22 cellular contexts compared by ENCODE assay signal in genomic region chr10:23359692-23360380, GRCh38. TPM values are rescaled to one million over a fixed set of nuclear protein-coding genes. Genes with fewer than 3 reads are reported as not detected.
A peak's percentile ranks its signal among the peaks of the same experiment; 100 is the strongest.
DNase-seq lines count a peak whose midpoint lies in the region; ATAC-seq, FAIRE-seq and TF ChIP-seq lines count a peak whose summit lies in the region.
"Had no signal": no experiment of that assay in that cellular context is flagged by ENCODE, and none has a peak within 500 bp of the region (broad histone marks: within the 10 kb centered on the region; RNA-seq: fewer than 3 reads in every experiment).

No MANE protein-coding gene starts in this region.

- no peak for FAIRE-seq in kidney (lab: Jason Lieb, UNC)
- FAIRE-seq: A204.1, D721Med, G401.6, GM18507 had no signal

- intact Hi-C loops in Right ventricle myocardium superior (cut with DNase I), result loop anchor here (5.0 kb wide), 1 partner anchor 82 kb away; no protein-coding TSS in a partner anchor
- intact Hi-C loops in left ventricle myocardium superior (cut with micrococcal nuclease), result no loop called here
- intact Hi-C loops in kidney (cut with DNase I), result no loop called here

- peaks cover 3% of the 10 kb centered on the region for H3K27me3 Mint-ChIP-seq in chondrocyte (ENCODE audit: low read depth)
- H3K27me3 Mint-ChIP-seq: CD8-positive, alpha-beta memory T cell had no signal

- TF ChIP-seq CTCF in right atrium auricular region (IDR thresholded peaks at IDR 0.05) (no peak), epithelial cell of esophagus (IDR thresholded peaks at IDR 0.05; ENCODE audit: insufficient read depth, low read depth, low read length, missing control alignments) (no peak), kidney (IDR thresholded peaks at IDR 0.05; ENCODE audit: borderline replicate concordance, extremely low read depth, insufficient read depth) (no peak), chondrocyte (IDR thresholded peaks at IDR 0.05) (no peak)

- H3K27ac ChIP-seq in right atrium auricular region (no peak overlapping the region), kidney (ENCODE audit: low read depth in 2 of 2, low read length in 2 of 2) (peak overlapping the region in 1 of 2 donors; percentile 44)
- H3K27ac ChIP-seq: BLaER1, GM23248, HL-60 had no signal

- no peaks in the 10 kb centered on the region for H3K27me3 ChIP-seq in right atrium auricular region
- H3K27me3 ChIP-seq: BLaER1 had no signal

- H3K36me3 Mint-ChIP-seq in chondrocyte (ENCODE audit: low read depth), result no peaks in the 10 kb centered on the region
- H3K36me3 Mint-ChIP-seq: CD8-positive, alpha-beta memory T cell had no signal

- H3K36me3 ChIP-seq in right atrium auricular region (no peaks in the 10 kb centered on the region), kidney (ENCODE audit: control insufficient read depth in 1 of 2, insufficient read depth in 2 of 2, low read length in 2 of 2) (no peaks in the 10 kb centered on the region)
- H3K36me3 ChIP-seq: BLaER1 had no signal

- H3K9ac ChIP-seq in kidney (ENCODE audit: low read length in 2 of 2), result no peak overlapping the region
- H3K9ac ChIP-seq: BLaER1, GM23248 had no signal

- H3K9me3 ChIP-seq in right atrium auricular region, result no peaks in the 10 kb centered on the region
- H3K9me3 ChIP-seq in kidney (ENCODE audit: control insufficient read depth in 1 of 2, low read length in 2 of 2), result no peaks in the 10 kb centered on the region

- H3K9me3 Mint-ChIP-seq in chondrocyte (ENCODE audit: low read depth), result no peaks in the 10 kb centered on the region
- H3K9me3 Mint-ChIP-seq: CD8-positive, alpha-beta memory T cell had no signal

- H3K4me1 ChIP-seq in right atrium auricular region (no peaks in the 10 kb centered on the region), kidney (ENCODE audit: control insufficient read depth in 1 of 2, insufficient read depth in 1 of 2, low read depth in 1 of 2, low read length in 2 of 2) (peaks cover 0 to 4% of the 10 kb centered on the region in 2 donors)

- H3K4me1 Mint-ChIP-seq in chondrocyte (ENCODE audit: low read depth), result no peaks in the 10 kb centered on the region

- H3K4me3 ChIP-seq in right atrium auricular region (no peak overlapping the region), epithelial cell of esophagus (ENCODE audit: low read length) (no peak overlapping the region), kidney (ENCODE audit: low read length in 2 of 2) (no peak overlapping the region)
- H3K4me3 ChIP-seq: BLaER1, GM23248 had no signal

- H3K27ac Mint-ChIP-seq in chondrocyte (ENCODE audit: unreplicated experiment), result no peak overlapping the region

- H3K4me3 Mint-ChIP-seq in chondrocyte (ENCODE audit: unreplicated experiment), result no peak overlapping the region
- H3K4me3 Mint-ChIP-seq: CD8-positive, alpha-beta memory T cell had no signal

- DNase-seq in Right ventricle myocardium superior, result no peak
- DNase-seq in right atrium auricular region (ENCODE audit: low spot score), result no peak
- DNase-seq in epithelial cell of esophagus (ENCODE audit: low read depth), result peak; percentile 85
- DNase-seq in left ventricle myocardium superior, result no peak
- no peak for DNase-seq in kidney
- no peak for DNase-seq in RKO (ENCODE audit: low spot score)
- DNase-seq in chondrocyte (ENCODE audit: low spot score), result no peak
- DNase-seq: CD8-positive, alpha-beta memory T cell; DMS79; GM23248; NCI-H1417; NCI-H187 treated with DMSO at 0.1 percent for 48 hours; NCI-H526 treated with DMSO at 0.1 percent for 48 hours; NK-92 treated with Interleukin-12 subunit alpha and Interleukin-12 subunit beta, amount 100 ng/mL, for 24 hours; SHP77 had no signal

- peak; percentile 63 for ATAC-seq in Right ventricle myocardium superior (ENCODE audit: poor library complexity)
- ATAC-seq in left ventricle myocardium superior, result peak; percentile 88
- ATAC-seq: HCT116 had no signal

RNA-seq across cellular contexts. Expression of gene C10orf67, which starts 15.2 kb away (rescaled TPM):
- 0.54 TPM for total RNA-seq in Right ventricle myocardium superior
- under 1 TPM; 0.16 to 0.44 TPM for total RNA-seq in right atrium auricular region
- 0.62 TPM for total RNA-seq in left ventricle myocardium superior
- 1.6 TPM for total RNA-seq in kidney
- polyA plus RNA-seq in kidney (ENCODE audit: insufficient read depth, low read depth, low replicate concordance), result 1.1 TPM
- total RNA-seq in chondrocyte, result not detected in 3 replicates
- total RNA-seq: CD8-positive, alpha-beta memory T cell had no signal
